Comparison of ENCODE assay signal across 1 cellular context in genomic region chr18:31241900-31242409, GRCh38.
TF ChIP-seq lines count a peak whose summit lies in the region.

No MANE protein-coding gene starts in this region.

TF ChIP-seq in HCT116, 20 proteins besides CTCF, POLR2A, EP300 and RAD21 (continued from another document):
- TF ChIP-seq ZBTB33 (IDR thresholded peaks at IDR 0.05; ENCODE audit: extremely low read depth, insufficient replicate concordance, low read length): peak; percentile 73
- TF ChIP-seq EZH2 (IDR thresholded peaks at IDR 0.05): no peak
- peak; percentile 90 for TF ChIP-seq CBX3 (IDR thresholded peaks at IDR 0.05; ENCODE audit: low read depth)
- TF ChIP-seq POLR2AphosphoS5 (IDR thresholded peaks at IDR 0.05; ENCODE audit: low read depth, low read length): peak; percentile 52; the same call in 1 of the 2 replicates
- TF ChIP-seq, protein P1, sequence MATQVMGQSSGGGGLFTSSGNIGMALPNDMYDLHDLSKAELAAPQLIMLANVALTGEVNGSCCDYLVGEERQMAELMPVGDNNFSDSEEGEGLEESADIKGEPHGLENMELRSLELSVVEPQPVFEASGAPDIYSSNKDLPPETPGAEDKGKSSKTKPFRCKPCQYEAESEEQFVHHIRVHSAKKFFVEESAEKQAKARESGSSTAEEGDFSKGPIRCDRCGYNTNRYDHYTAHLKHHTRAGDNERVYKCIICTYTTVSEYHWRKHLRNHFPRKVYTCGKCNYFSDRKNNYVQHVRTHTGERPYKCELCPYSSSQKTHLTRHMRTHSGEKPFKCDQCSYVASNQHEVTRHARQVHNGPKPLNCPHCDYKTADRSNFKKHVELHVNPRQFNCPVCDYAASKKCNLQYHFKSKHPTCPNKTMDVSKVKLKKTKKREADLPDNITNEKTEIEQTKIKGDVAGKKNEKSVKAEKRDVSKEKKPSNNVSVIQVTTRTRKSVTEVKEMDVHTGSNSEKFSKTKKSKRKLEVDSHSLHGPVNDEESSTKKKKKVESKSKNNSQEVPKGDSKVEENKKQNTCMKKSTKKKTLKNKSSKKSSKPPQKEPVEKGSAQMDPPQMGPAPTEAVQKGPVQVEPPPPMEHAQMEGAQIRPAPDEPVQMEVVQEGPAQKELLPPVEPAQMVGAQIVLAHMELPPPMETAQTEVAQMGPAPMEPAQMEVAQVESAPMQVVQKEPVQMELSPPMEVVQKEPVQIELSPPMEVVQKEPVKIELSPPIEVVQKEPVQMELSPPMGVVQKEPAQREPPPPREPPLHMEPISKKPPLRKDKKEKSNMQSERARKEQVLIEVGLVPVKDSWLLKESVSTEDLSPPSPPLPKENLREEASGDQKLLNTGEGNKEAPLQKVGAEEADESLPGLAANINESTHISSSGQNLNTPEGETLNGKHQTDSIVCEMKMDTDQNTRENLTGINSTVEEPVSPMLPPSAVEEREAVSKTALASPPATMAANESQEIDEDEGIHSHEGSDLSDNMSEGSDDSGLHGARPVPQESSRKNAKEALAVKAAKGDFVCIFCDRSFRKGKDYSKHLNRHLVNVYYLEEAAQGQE (IDR thresholded peaks at IDR 0.05; ENCODE audit: low read depth): no peak
